ENCODE assay signal across 8 cellular contexts in the genomic region with DNA sequence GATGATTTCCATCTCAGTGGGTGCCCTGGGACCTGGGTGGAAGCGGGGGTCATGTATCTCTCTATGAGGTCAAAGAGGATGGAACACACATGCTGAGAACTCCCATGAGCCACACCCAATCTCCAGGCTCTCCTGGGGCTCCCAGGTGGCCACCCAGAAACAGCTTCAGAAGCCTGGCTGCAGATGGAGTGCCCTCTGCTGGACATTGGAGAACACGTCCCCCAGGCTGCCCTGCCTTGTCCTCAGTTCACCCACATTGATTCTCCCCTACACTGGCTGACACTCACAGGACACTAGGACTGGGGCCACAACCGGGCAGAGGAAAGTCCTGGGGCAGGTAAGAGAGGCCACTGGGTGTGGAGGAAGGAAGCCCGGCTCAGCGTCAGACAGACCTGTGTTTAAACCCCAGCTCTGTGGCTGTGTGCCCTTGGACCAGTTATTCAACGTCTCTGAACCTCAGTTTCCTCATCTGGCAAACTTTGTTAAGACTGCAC. TPM values are rescaled to one million over a fixed set of nuclear protein-coding genes. Genes with fewer than 3 reads are reported as not detected.
DNase-seq lines count a peak whose midpoint lies in the region; ATAC-seq, FAIRE-seq and TF ChIP-seq lines count a peak whose summit lies in the region.

No MANE protein-coding gene starts in this region.

- WGBS in pancreas, 2 donors: 8 to 11% methylated on average over 6 of the region's 6 CpGs

- intact Hi-C loops in activated T-helper 1 cell treated with anti-CD3 and anti-CD28 coated beads, Interleukin-12 subunit alpha, Interleukin-12 subunit beta, Interleukin-2, Interleukin-4 antibody, amounts not matched to agents 30 ng/mL and 10 ng/mL and 1 ng/mL, durations not matched to agents 14 hours and 24 hours and 36 hours (cut with micrococcal nuclease): loop anchor here (1.0 kb wide), 3 partner anchors 23 to 58 kb away; a partner anchor contains a TSS
- intact Hi-C loops in pancreas (cut with DNase I): loop anchor here in 1 of 3 donors (5.0 to 10.0 kb wide), 2 partner anchors 39 to 137 kb away; no protein-coding TSS in a partner anchor

- H3K27me3 Mint-ChIP-seq in activated T-helper 1 cell treated with anti-CD3 and anti-CD28 coated beads, Interleukin-12 subunit alpha, Interleukin-12 subunit beta, Interleukin-2, Interleukin-4 antibody, amounts not matched to agents 30 ng/mL and 10 ng/mL and 1 ng/mL, durations not matched to agents 14 hours and 24 hours and 36 hours (ENCODE audit: insufficient read depth): no peaks in the 10 kb centered on the region

- no peak overlapping the region for H3K27ac ChIP-seq in pancreas

- H3K36me3 ChIP-seq in pancreas: no peaks in the 10 kb centered on the region

- H3K4me1 Mint-ChIP-seq in activated T-helper 1 cell treated with anti-CD3 and anti-CD28 coated beads, Interleukin-12 subunit alpha, Interleukin-12 subunit beta, Interleukin-2, Interleukin-4 antibody, amounts not matched to agents 30 ng/mL and 10 ng/mL and 1 ng/mL, durations not matched to agents 14 hours and 24 hours and 36 hours (ENCODE audit: low read depth): peaks cover 25% of the 10 kb centered on the region

- no peak overlapping the region for H3K4me3 ChIP-seq in pancreas

- H3K4me3 Mint-ChIP-seq in activated T-helper 1 cell treated with anti-CD3 and anti-CD28 coated beads, Interleukin-12 subunit alpha, Interleukin-12 subunit beta, Interleukin-2, Interleukin-4 antibody, amounts not matched to agents 30 ng/mL and 10 ng/mL and 1 ng/mL, durations not matched to agents 14 hours and 24 hours and 36 hours: no peak overlapping the region

- ATAC-seq in pancreas (peak; percentile 61 to 69 (median 64)), GM21367 (IDR thresholded peaks at IDR 0.05; ENCODE audit: unreplicated experiment) (no peak)

- peaks cover 0 to 7% (median 0%) of the 10 kb centered on the region in 3 donors for H3K4me1 ChIP-seq in pancreas

- H3K36me3 Mint-ChIP-seq in activated T-helper 1 cell treated with anti-CD3 and anti-CD28 coated beads, Interleukin-12 subunit alpha, Interleukin-12 subunit beta, Interleukin-2, Interleukin-4 antibody, amounts not matched to agents 30 ng/mL and 10 ng/mL and 1 ng/mL, durations not matched to agents 14 hours and 24 hours and 36 hours (ENCODE audit: low read depth): peaks cover 6% of the 10 kb centered on the region

- no peaks in the 10 kb centered on the region for H3K27me3 ChIP-seq in pancreas

- H3K9me3 ChIP-seq in pancreas: no peaks in the 10 kb centered on the region

- no peaks in the 10 kb centered on the region for H3K9me3 Mint-ChIP-seq in activated T-helper 1 cell treated with anti-CD3 and anti-CD28 coated beads, Interleukin-12 subunit alpha, Interleukin-12 subunit beta, Interleukin-2, Interleukin-4 antibody, amounts not matched to agents 30 ng/mL and 10 ng/mL and 1 ng/mL, durations not matched to agents 14 hours and 24 hours and 36 hours

- TF ChIP-seq CTCF in pancreas (IDR thresholded peaks at IDR 0.05): peak; percentile 78 to 87 (median 80)

- DNase-seq in COLO668 (lab: John Stamatoyannopoulos, UW; ENCODE audit: unreplicated experiment) (peak; percentile 71), HuH-7 (ENCODE audit: low spot score) (peak; percentile 87), RCC 7860 (ENCODE audit: low spot score) (peak; percentile 63), fibroblast of the conjunctiva (ENCODE audit: low read depth) (peak; percentile 74), pancreas (peak; percentile 65 to 87 (median 82)), urothelium cell line (ENCODE audit: low spot score) (peak; percentile 78)
- peak; percentile 67 for DNase-seq in activated T-helper 1 cell treated with anti-CD3 and anti-CD28 coated beads, Interleukin-12 subunit alpha, Interleukin-12 subunit beta, Interleukin-2, Interleukin-4 antibody, amounts not matched to agents 30 ng/mL and 10 ng/mL and 1 ng/mL, durations not matched to agents 14 hours and 24 hours and 36 hours (ENCODE audit: low spot score)

- no peak overlapping the region for H3K27ac Mint-ChIP-seq in activated T-helper 1 cell treated with anti-CD3 and anti-CD28 coated beads, Interleukin-12 subunit alpha, Interleukin-12 subunit beta, Interleukin-2, Interleukin-4 antibody, amounts not matched to agents 30 ng/mL and 10 ng/mL and 1 ng/mL, durations not matched to agents 14 hours and 24 hours and 36 hours

- FAIRE-seq in RCC 7860 (lab: Jason Lieb, UNC) (no peak), pancreas (lab: Jason Lieb, UNC) (no peak), urothelium cell line (lab: Jason Lieb, UNC) (peak; percentile 79)

RNA-seq across cellular contexts. Expression of a gene that starts 4.5 kb away (rescaled TPM):
- 67.8 and 70.0 TPM in 2 replicates for total RNA-seq in activated T-helper 1 cell treated with anti-CD3 and anti-CD28 coated beads, Interleukin-12 subunit alpha, Interleukin-12 subunit beta, Interleukin-2, Interleukin-4 antibody, amounts not matched to agents 30 ng/mL and 10 ng/mL and 1 ng/mL, durations not matched to agents 14 hours and 24 hours and 36 hours
- total RNA-seq in pancreas: 10 to 100 TPM in 2 of 6 donors, 1 to 10 TPM in 4; 6.0 to 12.3 (median 8.5) TPM
- polyA plus RNA-seq in pancreas: 10 to 100 TPM; 19.0 to 25.6 TPM

RNA-seq across cellular contexts. Expression of a gene that starts 6.2 kb away (rescaled TPM):
- 245 and 254 TPM in 2 replicates for total RNA-seq in activated T-helper 1 cell treated with anti-CD3 and anti-CD28 coated beads, Interleukin-12 subunit alpha, Interleukin-12 subunit beta, Interleukin-2, Interleukin-4 antibody, amounts not matched to agents 30 ng/mL and 10 ng/mL and 1 ng/mL, durations not matched to agents 14 hours and 24 hours and 36 hours
- 100 to 1,000 TPM in 2 of 6 donors, 10 to 100 TPM in 4; 15.9 to 191 (median 40.9) TPM for total RNA-seq in pancreas
- polyA plus RNA-seq in pancreas: 100 to 1,000 TPM; 172 to 249 TPM

RNA-seq across cellular contexts. Expression of a gene that starts 15.2 kb away (rescaled TPM):
- total RNA-seq in activated T-helper 1 cell treated with anti-CD3 and anti-CD28 coated beads, Interleukin-12 subunit alpha, Interleukin-12 subunit beta, Interleukin-2, Interleukin-4 antibody, amounts not matched to agents 30 ng/mL and 10 ng/mL and 1 ng/mL, durations not matched to agents 14 hours and 24 hours and 36 hours: 32.7 and 32.9 TPM in 2 replicates
- total RNA-seq in pancreas: 10 to 100 TPM; 17.4 to 36.6 (median 26.0) TPM
- 10 to 100 TPM; 23.4 to 24.2 TPM for polyA plus RNA-seq in pancreas

RNA-seq across cellular contexts. Expression of a gene that starts 23.1 kb away (rescaled TPM):
- 47.0 and 50.4 TPM in 2 replicates for total RNA-seq in activated T-helper 1 cell treated with anti-CD3 and anti-CD28 coated beads, Interleukin-12 subunit alpha, Interleukin-12 subunit beta, Interleukin-2, Interleukin-4 antibody, amounts not matched to agents 30 ng/mL and 10 ng/mL and 1 ng/mL, durations not matched to agents 14 hours and 24 hours and 36 hours
- 1 to 10 TPM; 3.6 to 6.8 (median 5.4) TPM for total RNA-seq in pancreas
- polyA plus RNA-seq in pancreas: 10 to 100 TPM in 1 of 2 donors, 1 to 10 TPM in 1; 4.6 to 16.3 TPM

RNA-seq across cellular contexts. Expression of a gene that starts 42.1 kb away (rescaled TPM):
- 110 and 116 TPM in 2 replicates for total RNA-seq in activated T-helper 1 cell treated with anti-CD3 and anti-CD28 coated beads, Interleukin-12 subunit alpha, Interleukin-12 subunit beta, Interleukin-2, Interleukin-4 antibody, amounts not matched to agents 30 ng/mL and 10 ng/mL and 1 ng/mL, durations not matched to agents 14 hours and 24 hours and 36 hours
- 1 to 10 TPM; 2.0 to 9.3 (median 3.9) TPM for total RNA-seq in pancreas
- polyA plus RNA-seq in pancreas: 1 to 10 TPM; 2.7 to 5.9 TPM
